In the genomic region with DNA sequence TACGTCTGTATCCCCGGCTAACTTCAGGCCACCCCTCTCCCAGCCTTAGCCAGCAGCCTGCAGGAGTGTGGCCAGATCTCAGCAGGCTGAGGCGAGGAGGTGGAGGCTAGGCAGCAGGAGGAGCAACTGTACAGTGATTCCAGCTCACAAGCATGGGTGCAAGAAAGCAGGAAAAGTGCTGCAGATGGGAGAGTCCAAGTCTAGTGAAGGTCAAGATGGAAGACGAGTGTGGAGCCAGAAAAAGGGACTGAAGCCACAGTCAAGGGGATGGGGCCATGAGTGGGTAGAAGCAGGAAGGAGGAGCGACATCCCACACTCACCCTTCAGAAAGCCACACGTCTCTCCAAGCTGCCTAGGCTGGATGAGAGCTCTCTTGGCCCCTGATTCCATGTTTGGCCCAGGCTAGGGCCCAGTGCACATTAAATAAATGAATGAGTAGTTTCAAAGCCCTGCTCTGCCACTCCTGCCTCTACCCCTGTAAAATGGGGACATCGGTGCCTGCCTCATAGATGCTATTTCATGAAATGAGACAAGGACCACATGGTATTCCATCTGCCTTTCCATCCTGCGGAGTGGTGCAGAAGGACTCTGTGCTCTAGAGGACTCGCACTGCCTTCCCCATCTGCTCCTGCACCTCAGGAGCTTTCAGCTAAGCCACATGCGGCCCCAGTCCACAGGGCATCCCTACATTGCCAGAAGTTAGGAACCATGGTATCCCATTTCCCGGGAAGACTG, we compare ENCODE assay signal across 1 cellular context.
TF ChIP-seq lines count a peak whose summit lies in the region.

No MANE protein-coding gene starts in this region.

TF ChIP-seq in HCT116, 20 proteins besides CTCF, POLR2A, EP300 and RAD21:
- TF ChIP-seq ZBTB33 (IDR thresholded peaks at IDR 0.05; ENCODE audit: extremely low read depth, insufficient replicate concordance, low read length) (no peak), POLR2AphosphoS5 (IDR thresholded peaks at IDR 0.05; ENCODE audit: low read depth, low read length) (peak; percentile 14; the same call in 1 of the 2 replicates)
